Comparison of ENCODE assay signal across 23 cellular contexts in the genomic region with DNA sequence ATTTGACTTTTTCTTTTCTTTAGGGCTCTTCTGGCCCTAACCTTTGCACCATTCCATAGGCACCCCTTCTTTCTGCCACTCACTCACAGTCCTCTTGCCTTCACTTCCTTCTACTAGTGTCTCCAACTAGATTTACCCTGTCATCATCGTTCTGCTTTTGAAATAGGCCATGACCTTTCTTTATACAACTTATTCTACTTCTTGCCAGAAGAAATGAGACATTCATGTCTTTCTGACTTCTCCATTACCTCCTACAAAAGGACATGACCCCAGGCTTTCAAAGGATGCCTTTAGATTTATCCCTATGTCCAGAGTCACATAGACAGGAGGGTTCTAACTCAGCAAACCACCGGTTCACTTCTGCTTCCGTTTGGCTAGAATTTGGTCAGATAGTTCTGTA. TPM values are rescaled to one million over a fixed set of nuclear protein-coding genes. Genes with fewer than 3 reads are reported as not detected.
DNase-seq lines count a peak whose midpoint lies in the region; ATAC-seq, FAIRE-seq and TF ChIP-seq lines count a peak whose summit lies in the region.
"Had no signal": no experiment of that assay in that cellular context is flagged by ENCODE, and none has a peak within 500 bp of the region (broad histone marks: within the 10 kb centered on the region; RNA-seq: fewer than 3 reads in every experiment).

No MANE protein-coding gene starts in this region.

- TF ChIP-seq CTCF in esophagus squamous epithelium (IDR thresholded peaks at IDR 0.05) (no peak), pancreas (IDR thresholded peaks at IDR 0.05) (no peak), mucosa of descending colon (IDR thresholded peaks at IDR 0.05) (no peak)

- H3K36me3 Mint-ChIP-seq in activated T-cell treated with anti-CD3 and anti-CD28 coated beads, Interleukin-2, amount 50 U/mL, for 24 hours (ENCODE audit: low read depth) = no peaks in the 10 kb centered on the region
- H3K36me3 Mint-ChIP-seq: activated naive CD8-positive, alpha-beta T cell; brain had no signal

- H3K4me1 Mint-ChIP-seq in activated T-cell treated with anti-CD3 and anti-CD28 coated beads, Interleukin-2, amount 50 U/mL, for 24 hours (ENCODE audit: low read depth) = no peaks in the 10 kb centered on the region
- H3K4me1 Mint-ChIP-seq: brain had no signal

- intact Hi-C loops in left cardiac atrium (cut with DNase I) = no loop called here
- intact Hi-C loops in Right ventricle myocardium inferior (cut with DNase I) = no loop called here
- intact Hi-C loops in esophagus squamous epithelium (cut with DNase I) = no loop called here
- intact Hi-C loops in pancreas (cut with DNase I) = no loop called here
- intact Hi-C loops in aorta (cut with DNase I) = loop anchor here in 1 of 2 donors (1.0 kb wide), 1 partner anchor 15 kb away; no protein-coding TSS in a partner anchor
- intact Hi-C loops in mucosa of descending colon (cut with DNase I, micrococcal nuclease) = no loop called here

- H3K27me3 ChIP-seq in esophagus squamous epithelium = no peaks in the 10 kb centered on the region
- H3K27me3 ChIP-seq in pancreas = no peaks in the 10 kb centered on the region
- H3K27me3 ChIP-seq in aorta (ENCODE audit: control insufficient read depth in 1 of 2, insufficient read depth in 2 of 2, low read length in 1 of 2) = no peaks in the 10 kb centered on the region
- H3K27me3 ChIP-seq: vagina had no signal

- WGBS in esophagus squamous epithelium, 2 donors = 36 to 51% methylated on average over 3 of the region's 3 CpGs
- WGBS in pancreas, 2 donors = 66 to 71% methylated on average over 3 of the region's 3 CpGs
- 3 to 6% methylated on average over 3 of the region's 3 CpGs for WGBS in aorta, 2 donors

- DNase-seq in left cardiac atrium (no peak), Right ventricle myocardium inferior (ENCODE audit: missing footprints) (no peak), esophagus squamous epithelium (lab: John Stamatoyannopoulos, UW) (no peak), pancreas (no peak), aorta (no peak), HEK293T (ENCODE audit: extremely low spot score) (no peak), mucosa of descending colon (no peak)
- DNase-seq in activated T-cell treated with anti-CD3 and anti-CD28 coated beads, Interleukin-2, amount 50 U/mL, for 24 hours = no peak
- DNase-seq: activated CD8-positive, alpha-beta memory T cell treated with anti-CD3 and anti-CD28 coated beads for 24 hours; activated T-cell treated with anti-CD3 and anti-CD28 coated beads, Interleukin-2, amount 50 U/mL, for 72 hours; NCI-H1436 treated with DMSO at 0.1 percent for 48 hours; NCI-H526 treated with DMSO at 0.1 percent for 48 hours; PC-9; stimulated activated CD4-positive, alpha-beta T cell treated with anti-CD3 and anti-CD28 coated beads, Interleukin-2, amount 100 ng/mL, for 24 hours; stimulated activated naive CD4-positive, alpha-beta T cell treated with Interleukin-2 at 50 U/mL for 16 hours had no signal

- CTCF ChIA-PET in HEK293T (lab: Yijun Ruan, JAX) = no interaction called here

- H3K36me3 ChIP-seq in esophagus squamous epithelium (peaks cover 0 to 13% (median 0%) of the 10 kb centered on the region in 3 donors), pancreas (no peaks in the 10 kb centered on the region), aorta (ENCODE audit: control insufficient read depth in 1 of 2, insufficient read depth in 2 of 2, low read length in 1 of 2) (peaks cover 0 to 9% of the 10 kb centered on the region in 2 donors), mucosa of descending colon (ENCODE audit: low read depth) (no peaks in the 10 kb centered on the region)
- H3K36me3 ChIP-seq: vagina had no signal

- FAIRE-seq in pancreas (lab: Jason Lieb, UNC) = no peak
- FAIRE-seq: GM12892, H54 had no signal

- H3K27me3 Mint-ChIP-seq in activated T-cell treated with anti-CD3 and anti-CD28 coated beads, Interleukin-2, amount 50 U/mL, for 24 hours = peaks cover 7% of the 10 kb centered on the region
- H3K27me3 Mint-ChIP-seq: brain had no signal

- ATAC-seq in left cardiac atrium (peak; percentile 23 to 28), Right ventricle myocardium inferior (no peak), pancreas (peak in 3 of 4 donors; percentile 12 to 47 (median 42)), aorta (ENCODE audit: low FRiP score) (no peak), mucosa of descending colon (no peak)
- ATAC-seq: activated CD4-positive, CD25-positive, alpha-beta regulatory T cell treated with anti-CD3 and anti-CD28 coated beads, Interleukin-2, amount 50 U/mL, for 24 hours; activated T-cell treated with anti-CD3 and anti-CD28 coated beads, Interleukin-2, amount 50 U/mL, for 72 hours had no signal

- no peaks in the 10 kb centered on the region for H3K9me3 Mint-ChIP-seq in activated T-cell treated with anti-CD3 and anti-CD28 coated beads, Interleukin-2, amount 50 U/mL, for 24 hours
- H3K9me3 Mint-ChIP-seq: activated T-cell treated with anti-CD3 and anti-CD28 coated beads, Interleukin-2, amount 50 U/mL, for 72 hours; brain; T-helper 2 cell treated with Interferon-gamma antibody and Interleukin-4, amounts not matched to agents 5 μg/mL and 100 μg/mL, for 36 hours had no signal

- H3K4me1 ChIP-seq in esophagus squamous epithelium (peaks cover 7 to 25% (median 10%) of the 10 kb centered on the region in 3 donors), pancreas (peaks cover 0 to 6% (median 0%) of the 10 kb centered on the region in 3 donors), aorta (ENCODE audit: control insufficient read depth in 1 of 2, insufficient read depth in 2 of 2, low read length in 2 of 2) (peaks cover 6 to 13% of the 10 kb centered on the region in 2 donors), mucosa of descending colon (ENCODE audit: low read depth) (no peaks in the 10 kb centered on the region)

- H3K4me3 ChIP-seq in esophagus squamous epithelium (no peak overlapping the region), pancreas (no peak overlapping the region), aorta (ENCODE audit: low read length in 2 of 2) (no peak overlapping the region), mucosa of descending colon (no peak overlapping the region)
- H3K4me3 ChIP-seq: PC-9, vagina had no signal

- TF ChIP-seq POLR2A in esophagus squamous epithelium (IDR thresholded peaks at IDR 0.05) = no peak

- H3K27ac ChIP-seq in esophagus squamous epithelium (peak overlapping the region in 3 of 4 donors; percentile 66 to 74 (median 67)), pancreas (no peak overlapping the region), aorta (ENCODE audit: low read depth in 1 of 2, low read length in 2 of 2) (peak overlapping the region; percentile 78 to 81)
- H3K27ac ChIP-seq: epithelial cell of prostate, PC-9, vagina had no signal

- no peak overlapping the region for H3K27ac Mint-ChIP-seq in activated T-cell treated with anti-CD3 and anti-CD28 coated beads, Interleukin-2, amount 50 U/mL, for 24 hours
- H3K27ac Mint-ChIP-seq: activated naive CD8-positive, alpha-beta T cell; activated T-cell treated with anti-CD3 and anti-CD28 coated beads, Interleukin-2, amount 50 U/mL, for 72 hours; T-helper 2 cell treated with Interferon-gamma antibody and Interleukin-4, amounts not matched to agents 5 μg/mL and 100 μg/mL, for 36 hours had no signal

- POLR2A ChIA-PET in HEK293T (lab: Yijun Ruan, JAX) = no interaction called here

- H3K4me3 Mint-ChIP-seq in activated T-cell treated with anti-CD3 and anti-CD28 coated beads, Interleukin-2, amount 50 U/mL, for 24 hours = no peak overlapping the region
- H3K4me3 Mint-ChIP-seq: activated naive CD8-positive, alpha-beta T cell; activated T-cell treated with anti-CD3 and anti-CD28 coated beads, Interleukin-2, amount 50 U/mL, for 72 hours; T-helper 2 cell treated with Interferon-gamma antibody and Interleukin-4, amounts not matched to agents 5 μg/mL and 100 μg/mL, for 36 hours had no signal

- H3K9me3 ChIP-seq in esophagus squamous epithelium = no peaks in the 10 kb centered on the region
- H3K9me3 ChIP-seq in pancreas = no peaks in the 10 kb centered on the region
- H3K9me3 ChIP-seq in aorta (ENCODE audit: control insufficient read depth, low read length) = no peaks in the 10 kb centered on the region
- no peaks in the 10 kb centered on the region for H3K9me3 ChIP-seq in mucosa of descending colon
- H3K9me3 ChIP-seq: vagina had no signal

TF ChIP-seq in HEK293T, 16 proteins besides CTCF, POLR2A, EP300 and RAD21:
- TF ChIP-seq ELF4 (IDR thresholded peaks at IDR 0.05) (no peak), TARDBP (IDR thresholded peaks at IDR 0.05) (no peak), FOXA1 (IDR thresholded peaks at IDR 0.05) (no peak), LEF1 (IDR thresholded peaks at IDR 0.05; ENCODE audit: borderline replicate concordance) (no peak), BHLHE40 (IDR thresholded peaks at IDR 0.05; ENCODE audit: borderline replicate concordance) (no peak), HDGF (IDR thresholded peaks at IDR 0.05; ENCODE audit: borderline replicate concordance) (no peak), FOXM1 (IDR thresholded peaks at IDR 0.05; ENCODE audit: borderline replicate concordance) (no peak), FOXK2 (IDR thresholded peaks at IDR 0.05) (no peak), NFRKB (IDR thresholded peaks at IDR 0.05) (no peak), ZNF384 (IDR thresholded peaks at IDR 0.05) (no peak), L3MBTL2 (conservative IDR thresholded peaks at IDR 0.05) (no peak), SUZ12 (IDR thresholded peaks at IDR 0.05) (no peak), ARNT (IDR thresholded peaks at IDR 0.05) (no peak), CTBP1 (IDR thresholded peaks at IDR 0.05; ENCODE audit: borderline replicate concordance) (no peak), SP1 (IDR thresholded peaks at IDR 0.05) (no peak)
- TF ChIP-seq, protein P1, sequence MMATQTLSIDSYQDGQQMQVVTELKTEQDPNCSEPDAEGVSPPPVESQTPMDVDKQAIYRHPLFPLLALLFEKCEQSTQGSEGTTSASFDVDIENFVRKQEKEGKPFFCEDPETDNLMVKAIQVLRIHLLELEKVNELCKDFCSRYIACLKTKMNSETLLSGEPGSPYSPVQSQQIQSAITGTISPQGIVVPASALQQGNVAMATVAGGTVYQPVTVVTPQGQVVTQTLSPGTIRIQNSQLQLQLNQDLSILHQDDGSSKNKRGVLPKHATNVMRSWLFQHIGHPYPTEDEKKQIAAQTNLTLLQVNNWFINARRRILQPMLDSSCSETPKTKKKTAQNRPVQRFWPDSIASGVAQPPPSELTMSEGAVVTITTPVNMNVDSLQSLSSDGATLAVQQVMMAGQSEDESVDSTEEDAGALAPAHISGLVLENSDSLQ (IDR thresholded peaks at IDR 0.05) = no peak

RNA-seq across cellular contexts. Expression of a gene that starts 58.8 kb away (rescaled TPM):
- 10 to 100 TPM; 11.1 to 29.1 TPM for total RNA-seq in left cardiac atrium
- total RNA-seq in Right ventricle myocardium inferior = 49.9 TPM
- 10 to 100 TPM in 1 of 4 donors, 1 to 10 TPM in 3; 1.4 to 17.2 (median 6.0) TPM for total RNA-seq in esophagus squamous epithelium
- total RNA-seq in pancreas = 1 to 10 TPM in 5 of 6 donors, under 1 TPM in 1; 0.87 to 5.3 (median 2.3) TPM
- polyA plus RNA-seq in pancreas = under 1 TPM; 0.73 to 0.76 TPM
- 100 to 1,000 TPM in 1 of 2 donors, 10 to 100 TPM in 1; 75.9 to 119 TPM for total RNA-seq in aorta
- polyA plus RNA-seq in aorta = 1 to 10 TPM; 8.9 to 9.0 TPM
- total RNA-seq in mucosa of descending colon = 10 to 100 TPM in 1 of 3 donors, 1 to 10 TPM in 2; 5.8 to 24.0 (median 9.3) TPM
- total RNA-seq: PC-9 had no signal

Comparison
In these comparisons a context has a peak if more than half of its experiments do, and no peak if none do; other contexts are left out.
1. ATAC-seq: peak in left cardiac atrium (2 of 2) and pancreas (3 of 4); none in Right ventricle myocardium inferior (single experiment), aorta (single experiment) and mucosa of descending colon (single experiment).
2. H3K27ac ChIP-seq: peak in esophagus squamous epithelium (3 of 4) and aorta (2 of 2); none in pancreas (0 of 4).